In the genomic region with DNA sequence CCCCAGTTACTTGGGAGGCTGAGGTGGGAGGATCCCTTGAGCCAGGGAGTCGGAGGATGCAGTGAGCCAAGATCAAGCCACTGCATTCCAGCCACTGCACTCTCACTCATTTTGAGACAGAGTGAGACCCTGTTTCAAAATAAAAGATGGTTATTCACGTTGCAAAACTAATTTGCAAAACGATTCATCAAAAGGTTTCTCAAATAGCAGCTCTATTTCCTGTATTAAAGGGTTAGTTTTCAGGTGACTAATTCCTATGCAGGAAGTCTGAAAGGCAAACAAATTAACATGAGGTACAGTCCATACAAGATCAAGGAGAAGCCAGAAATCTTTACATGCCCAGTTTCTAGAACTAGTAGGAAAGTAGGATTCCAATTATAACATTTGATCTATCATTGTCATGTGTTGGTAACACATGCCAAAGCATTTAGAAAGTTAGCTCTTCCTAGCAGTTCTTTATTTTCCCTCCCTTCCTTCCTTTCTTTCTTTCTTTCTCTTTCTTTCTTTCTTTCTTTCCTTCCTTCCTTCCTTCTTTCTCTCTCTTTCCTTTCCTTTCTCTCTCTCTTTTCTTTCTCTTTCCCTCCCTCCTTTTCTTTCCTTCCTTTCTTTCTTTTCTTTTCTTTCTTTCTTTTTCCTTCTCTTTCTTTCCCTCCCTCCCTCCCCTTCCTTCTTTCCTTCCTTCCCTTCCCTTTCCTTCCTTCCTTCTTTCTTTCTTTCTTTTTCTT, we compare ENCODE assay signal across 1 cellular context.
TF ChIP-seq lines count a peak whose summit lies in the region.

No MANE protein-coding gene starts in this region.

TF ChIP-seq in HEK293, 187 proteins besides CTCF, POLR2A, EP300 and RAD21 (continued from another document):
- no peak for TF ChIP-seq ZBTB6 (tag by site-specific recombination; IDR thresholded peaks at IDR 0.05)
- TF ChIP-seq SALL2 (tag by site-specific recombination; IDR thresholded peaks at IDR 0.05; ENCODE audit: borderline replicate concordance), result no peak
- peak; percentile 61; the same call in 1 of the 2 replicates for TF ChIP-seq MYNN (tag by site-specific recombination; IDR thresholded peaks at IDR 0.05; ENCODE audit: borderline replicate concordance)
- TF ChIP-seq SETDB1 (IDR thresholded peaks at IDR 0.05; ENCODE audit: insufficient read length, low read length), result no peak
- TF ChIP-seq PRDM1 (tag by site-specific recombination; IDR thresholded peaks at IDR 0.05), result peak; percentile 94
- no peak for TF ChIP-seq ZNF350 (tag by site-specific recombination; IDR thresholded peaks at IDR 0.05)
- TF ChIP-seq ZNF133 (tag by site-specific recombination; IDR thresholded peaks at IDR 0.05), result no peak
- TF ChIP-seq ZNF354C (tag by site-specific recombination; IDR thresholded peaks at IDR 0.05; ENCODE audit: borderline replicate concordance, low read depth), result no peak
- TF ChIP-seq ZNF366 (tag by site-specific recombination; conservative IDR thresholded peaks at IDR 0.05), result peak; percentile 95
- TF ChIP-seq ZNF132 (tag by site-specific recombination; IDR thresholded peaks at IDR 0.05; ENCODE audit: borderline replicate concordance), result no peak
